24 cellular contexts compared by ENCODE assay signal in genomic region chr9:97403746-97404316, GRCh38.
"Had no signal": no experiment of that assay in that cellular context is flagged by ENCODE, and none has a peak within 500 bp of the region (broad histone marks: within the 10 kb centered on the region; RNA-seq: fewer than 3 reads in every experiment).

No MANE protein-coding gene starts in this region.

- H3K4me3 Mint-ChIP-seq: natural killer cell; stimulated activated naive CD8-positive, alpha-beta T cell treated with anti-CD3 and anti-CD28 coated beads, Interleukin-15, amount 100 ng/mL, for 72 hours had no signal

- H3K27me3 ChIP-seq: dorsolateral prefrontal cortex, esophagus muscularis mucosa, ovary, thyroid gland had no signal

- H3K36me3 ChIP-seq: esophagus muscularis mucosa, heart right ventricle, lower lobe of right lung, ovary, thyroid gland had no signal

- H3K4me1 ChIP-seq: foreskin keratinocyte, lower lobe of right lung, psoas muscle, thyroid gland had no signal

- ATAC-seq: foreskin keratinocyte; heart right ventricle; left ventricle myocardium superior; lower lobe of right lung; natural killer cell; psoas muscle; right cardiac atrium; stimulated activated naive CD8-positive, alpha-beta T cell treated with anti-CD3 and anti-CD28 coated beads, Interleukin-15, amount 100 ng/mL, for 72 hours had no signal

- FAIRE-seq: colon, keratinocyte had no signal

- H3K27ac ChIP-seq: dorsolateral prefrontal cortex, epithelial cell of prostate, esophagus muscularis mucosa, foreskin keratinocyte, heart right ventricle, lower lobe of right lung, ovary, psoas muscle, skin epidermis, thyroid gland had no signal

- DNase-seq: dorsolateral prefrontal cortex; effector CD4-positive, alpha-beta T cell; foreskin keratinocyte; glutamatergic neuron; heart right ventricle; left ventricle myocardium superior; lower lobe of right lung; natural killer cell; occipital lobe; ovary; posterior cingulate gyrus; psoas muscle; right cardiac atrium; stimulated activated CD4-positive, alpha-beta T cell treated with anti-CD3 and anti-CD28 coated beads, Interleukin-15, amount 100 ng/mL, for 24 hours; stimulated activated CD4-positive, alpha-beta T cell treated with anti-CD3 and anti-CD28 coated beads, Interleukin-2, amount 100 ng/mL, for 48 hours; stimulated activated naive CD4-positive, alpha-beta T cell; stimulated activated naive CD8-positive, alpha-beta T cell treated with anti-CD3 and anti-CD28 coated beads, Interleukin-15, amount 100 ng/mL, for 72 hours; thyroid gland; trophoblast cell had no signal

- H3K4me3 ChIP-seq: dorsolateral prefrontal cortex, esophagus muscularis mucosa, heart right ventricle, lower lobe of right lung, ovary, psoas muscle, skin epidermis, thyroid gland had no signal

- H3K9me3 ChIP-seq: thyroid gland had no signal

- H3K27ac Mint-ChIP-seq: natural killer cell; stimulated activated naive CD8-positive, alpha-beta T cell treated with anti-CD3 and anti-CD28 coated beads, Interleukin-15, amount 100 ng/mL, for 72 hours had no signal
